Comparison of ENCODE assay signal across 20 cellular contexts in the genomic region with DNA sequence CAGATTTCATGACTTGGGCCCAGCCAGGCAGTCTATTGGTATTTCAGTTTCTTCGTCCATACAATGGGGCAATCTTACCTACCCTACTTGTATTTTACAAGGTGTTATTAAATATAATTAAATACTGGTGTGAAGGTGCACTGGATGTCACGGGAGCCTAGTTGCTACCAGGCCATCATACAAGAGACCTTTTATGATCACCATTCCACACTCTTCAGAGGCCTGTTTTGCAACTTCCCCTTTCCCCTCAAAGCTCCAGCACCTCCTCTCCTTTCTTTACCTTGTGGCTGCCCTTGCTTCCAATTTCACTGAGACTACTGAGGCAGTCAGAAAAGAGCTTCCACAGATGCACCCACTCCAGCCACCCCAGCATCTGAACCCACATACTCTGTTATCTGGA.
"Had no signal": no experiment of that assay in that cellular context is flagged by ENCODE, and none has a peak within 500 bp of the region (broad histone marks: within the 10 kb centered on the region; RNA-seq: fewer than 3 reads in every experiment).

No MANE protein-coding gene starts in this region.

- H3K36me3 ChIP-seq: breast epithelium, heart right ventricle, neural progenitor cell, ovary, right lobe of liver, transverse colon, vagina had no signal

- H3K4me1 ChIP-seq: breast epithelium, heart right ventricle, neural progenitor cell, right lobe of liver, vagina had no signal

- H3K27me3 Mint-ChIP-seq: activated CD4-positive, alpha-beta T cell treated with anti-CD3 and anti-CD28 coated beads, Interleukin-2, amount 10 ng/mL, durations not matched to agents 7 days and 5 days had no signal

- DNase-seq: activated CD4-positive, alpha-beta T cell treated with anti-CD3 and anti-CD28 coated beads, Interleukin-2, amount 10 ng/mL, durations not matched to agents 7 days and 5 days; activated naive CD4-positive, alpha-beta T cell treated with anti-CD3 and anti-CD28 coated beads for 36 hours; activated naive CD8-positive, alpha-beta T cell treated with anti-CD3 and anti-CD28 coated beads, Interleukin-2, amount 50 U/mL, for 24 hours; aorta; dermis blood vessel endothelial cell; effector memory CD8-positive, alpha-beta T cell; heart right ventricle; ovary; right lobe of liver; stimulated activated CD4-positive, alpha-beta T cell treated with anti-CD3 and anti-CD28 coated beads, Interleukin-4, amount 100 ng/mL, for 4 hours; stimulated activated CD8-positive, alpha-beta memory T cell treated with anti-CD3 and anti-CD28 coated beads, Interleukin-4, amount 100 ng/mL, for 48 hours; stimulated activated naive CD8-positive, alpha-beta T cell treated with anti-CD3 and anti-CD28 coated beads, Interleukin-15, Interleukin-2, amounts not matched to agents 100 U/mL and 50 U/mL, for 24 hours; transverse colon had no signal

- H3K27me3 ChIP-seq: breast epithelium, heart right ventricle, neural progenitor cell, ovary, right lobe of liver, transverse colon, vagina had no signal

- H3K4me2 ChIP-seq: neural progenitor cell, smooth muscle cell had no signal

- H3K4me1 Mint-ChIP-seq: activated CD4-positive, alpha-beta T cell treated with anti-CD3 and anti-CD28 coated beads, Interleukin-2, amount 10 ng/mL, durations not matched to agents 7 days and 5 days; activated naive CD8-positive, alpha-beta T cell treated with anti-CD3 and anti-CD28 coated beads, Interleukin-2, amount 50 U/mL, for 24 hours; activated T-helper 17 cell treated with anti-CD3 and anti-CD28 coated beads, Interleukin-2, amount 50 U/mL, for 72 hours; mesothelial cell of epicardium; neural progenitor cell had no signal

- H3K4me3 Mint-ChIP-seq: activated CD4-positive, alpha-beta T cell treated with anti-CD3 and anti-CD28 coated beads, Interleukin-2, amount 10 ng/mL, durations not matched to agents 7 days and 5 days; activated naive CD4-positive, alpha-beta T cell treated with anti-CD3 and anti-CD28 coated beads for 36 hours; activated naive CD8-positive, alpha-beta T cell treated with anti-CD3 and anti-CD28 coated beads, Interleukin-2, amount 50 U/mL, for 24 hours; activated T-helper 17 cell treated with anti-CD3 and anti-CD28 coated beads, Interleukin-2, amount 50 U/mL, for 72 hours; effector memory CD8-positive, alpha-beta T cell; mesothelial cell of epicardium; neural progenitor cell had no signal

- H3K27ac Mint-ChIP-seq: activated CD4-positive, alpha-beta T cell treated with anti-CD3 and anti-CD28 coated beads, Interleukin-2, amount 10 ng/mL, durations not matched to agents 7 days and 5 days; activated naive CD4-positive, alpha-beta T cell treated with anti-CD3 and anti-CD28 coated beads for 36 hours; activated naive CD8-positive, alpha-beta T cell treated with anti-CD3 and anti-CD28 coated beads, Interleukin-2, amount 50 U/mL, for 24 hours; activated T-helper 17 cell treated with anti-CD3 and anti-CD28 coated beads, Interleukin-2, amount 50 U/mL, for 72 hours; mesothelial cell of epicardium; neural progenitor cell had no signal

- ATAC-seq: activated naive CD8-positive, alpha-beta T cell treated with anti-CD3 and anti-CD28 coated beads, Interleukin-2, amount 50 U/mL, for 24 hours; activated T-helper 17 cell treated with anti-CD3 and anti-CD28 coated beads, Interleukin-2, amount 50 U/mL, for 72 hours; effector memory CD8-positive, alpha-beta T cell; heart right ventricle; right lobe of liver; stimulated activated naive CD8-positive, alpha-beta T cell treated with anti-CD3 and anti-CD28 coated beads, Interleukin-15, Interleukin-2, amounts not matched to agents 100 U/mL and 50 U/mL, for 24 hours had no signal

- H3K9me3 ChIP-seq: ovary, right lobe of liver, vagina had no signal

- H3K27ac ChIP-seq: breast epithelium, heart right ventricle, neural progenitor cell, ovary, right lobe of liver, transverse colon, vagina had no signal

- H2AFZ ChIP-seq: neural progenitor cell had no signal

- H3K4me3 ChIP-seq: breast epithelium, heart right ventricle, lung, neural progenitor cell, ovary, right lobe of liver, smooth muscle cell, transverse colon, vagina had no signal

- H3K9ac ChIP-seq: neural progenitor cell had no signal
